Comparison of ENCODE assay signal across 8 cellular contexts in genomic region chr6:30907758-30908591, GRCh38. TPM values are rescaled to one million over a fixed set of nuclear protein-coding genes. Genes with fewer than 3 reads are reported as not detected.
DNase-seq lines count a peak whose midpoint lies in the region; ATAC-seq and TF ChIP-seq lines count a peak whose summit lies in the region.

GTF2H4 (plus strand) TSS chr6:30908207.

- POLR2A ChIA-PET in HEK293T (lab: Yijun Ruan, JAX) = interaction anchor here (0.6 to 1.5 kb wide), 9 partner anchors 9 to 177 kb away, joined by 3 to 9 read pairs (median 4); partner anchors contain the start of gene DDR1

- peaks cover 23% of the 10 kb centered on the region for H3K36me3 ChIP-seq in neuron (ENCODE audit: insufficient read depth, low read length)
- H3K36me3 ChIP-seq in subcutaneous abdominal adipose tissue (ENCODE audit: control insufficient read depth in 5 of 5, insufficient read depth in 5 of 5, low read length in 5 of 5) = peaks cover 0 to 29% (median 26%) of the 10 kb centered on the region in 5 donors

- H3K9ac ChIP-seq in subcutaneous abdominal adipose tissue (ENCODE audit: low read length in 5 of 5) = peak within 1 kb of the TSS; percentile 78 to 86 (median 84)

- peak; percentile 92 for ATAC-seq in foreskin keratinocyte

- H3K9me3 ChIP-seq in neuron (ENCODE audit: low read length) (no peaks in the 10 kb centered on the region), subcutaneous abdominal adipose tissue (ENCODE audit: control insufficient read depth in 5 of 5, low read length in 5 of 5) (no peaks in the 10 kb centered on the region)

- H3K4me3 ChIP-seq in neuron (ENCODE audit: low read length) = peak within 1 kb of the TSS; percentile 85
- H3K4me3 ChIP-seq in subcutaneous abdominal adipose tissue (ENCODE audit: low read depth in 1 of 5, low read length in 5 of 5) = peak within 1 kb of the TSS; percentile 77 to 96 (median 90)

- peak; percentile 23 for TF ChIP-seq CTCF in foreskin keratinocyte (conservative IDR thresholded peaks at IDR 0.05)

- peak within 1 kb of the TSS; percentile 54 for H2AFZ ChIP-seq in neuron (ENCODE audit: low read depth, low read length)

- H3K27me3 ChIP-seq in foreskin keratinocyte (no peaks in the 10 kb centered on the region), neuron (ENCODE audit: insufficient read depth, low read length) (no peaks in the 10 kb centered on the region), subcutaneous abdominal adipose tissue (ENCODE audit: control insufficient read depth in 5 of 5, insufficient read depth in 4 of 5, low read length in 5 of 5) (no peaks in the 10 kb centered on the region)

- CTCF ChIA-PET in HEK293T (lab: Yijun Ruan, JAX) = interaction anchor here (0.6 kb wide), 1 partner anchor 109 kb away, joined by 3 read pairs; no protein-coding TSS in a partner anchor

- H3K4me1 ChIP-seq in foreskin keratinocyte (peaks cover 2% of the 10 kb centered on the region), neuron (ENCODE audit: insufficient read depth, low read length) (peaks cover 10% of the 10 kb centered on the region), subcutaneous abdominal adipose tissue (ENCODE audit: control insufficient read depth in 5 of 5, insufficient read depth in 5 of 5, low read length in 5 of 5) (peaks cover 5 to 25% (median 19%) of the 10 kb centered on the region in 5 donors)

- DNase-seq in GDM1 (lab: John Stamatoyannopoulos, UW) (peak; percentile 95), HEK293T (ENCODE audit: extremely low spot score) (peak; percentile 91), MV-4-11 (lab: John Stamatoyannopoulos, UW) (peak; percentile 99), SK-MEL-5 (ENCODE audit: low read depth, low spot score) (peak; percentile 99), foreskin keratinocyte (peak; percentile 98 to 99)
- peak; percentile 96 for DNase-seq in activated naive CD4-positive, alpha-beta T cell treated with Interleukin-2 at 50 U/mL for 16 hours

- H3K27ac ChIP-seq in foreskin keratinocyte (peak within 1 kb of the TSS; percentile 77), subcutaneous abdominal adipose tissue (ENCODE audit: low read depth, low read length) (peak within 1 kb of the TSS; percentile 71)

- in situ Hi-C loops in SK-MEL-5 (cut with HindIII; ENCODE audit: low pct_unique_long_range_greater_than_20kb, low sequenced_read_pairs) = no loop called here

TF ChIP-seq in HEK293T, 16 proteins besides CTCF, POLR2A, EP300 and RAD21:
- TF ChIP-seq NFRKB (IDR thresholded peaks at IDR 0.05) = no peak
- peak; percentile 64 for TF ChIP-seq L3MBTL2 (conservative IDR thresholded peaks at IDR 0.05)
- TF ChIP-seq CTBP1 (IDR thresholded peaks at IDR 0.05; ENCODE audit: borderline replicate concordance) = peak; percentile 68; the same call in 1 of the 2 replicates
- peak; percentile 88 for TF ChIP-seq ELF4 (IDR thresholded peaks at IDR 0.05)
- peak; percentile 95 for TF ChIP-seq SUZ12 (IDR thresholded peaks at IDR 0.05)
- no peak for TF ChIP-seq TARDBP (IDR thresholded peaks at IDR 0.05)
- TF ChIP-seq FOXM1 (IDR thresholded peaks at IDR 0.05; ENCODE audit: borderline replicate concordance) = no peak
- no peak for TF ChIP-seq BHLHE40 (IDR thresholded peaks at IDR 0.05; ENCODE audit: borderline replicate concordance)

RNA-seq across cellular contexts. Expression of gene GTF2H4, which starts in this region (rescaled TPM):
- 16.3 and 18.0 TPM in 2 replicates for total RNA-seq in SK-MEL-5 (2014; rRNA removed; shearing (Covaris generic))
- 17.2 and 25.6 TPM in 2 replicates for polyA plus RNA-seq in SK-MEL-5 (2015; cell fraction: cytosol; rRNA removed)
- 160 and 164 TPM in 2 replicates for polyA plus RNA-seq in SK-MEL-5 (2015; cell fraction: nucleus; rRNA removed)
- total RNA-seq in foreskin keratinocyte = 23.6 and 25.9 TPM in 2 replicates
- polyA plus RNA-seq in foreskin keratinocyte = 33.1 and 38.8 TPM in 2 replicates

Comparison
In these comparisons a context has a peak if more than half of its experiments do, and no peak if none do; other contexts are left out.
1. Peak in every context shown above with its lines: DNase-seq, ATAC-seq, H3K4me3 ChIP-seq and H3K27ac ChIP-seq.